ENCODE assay signal across 8 cellular contexts in genomic region chr12:49643961-49644619, GRCh38. TPM values are rescaled to one million over a fixed set of nuclear protein-coding genes. Genes with fewer than 3 reads are reported as not detected.
DNase-seq lines count a peak whose midpoint lies in the region; ATAC-seq and TF ChIP-seq lines count a peak whose summit lies in the region.

No MANE protein-coding gene starts in this region.

- no peaks in the 10 kb centered on the region for H3K9me3 Mint-ChIP-seq in IgD-negative memory B cell
- H3K9me3 Mint-ChIP-seq in natural killer cell treated with Interleukin-12 subunit alpha and Interleukin-12 subunit beta and Interleukin-15 and Interleukin-18, amount 100 ng/mL, for 72 hours, result no peaks in the 10 kb centered on the region

- peak overlapping the region in 10 of 11 experiments; percentile 10 to 66 (median 48); a peak in 16 of 22 replicates for H3K9ac ChIP-seq in BLaER1 treated with 17β-estradiol and CSF1 and Interleukin-3, amounts not matched to agents 10 nM and 100 nM

- no peak for TF ChIP-seq CTCF in dorsolateral prefrontal cortex (IDR thresholded peaks at IDR 0.05 in 54 of 56, conservative IDR thresholded peaks at IDR 0.05 in 2 of 56; ENCODE audit: low read depth in 1 of 56, partially characterized antibody in 56 of 56)
- no peak for TF ChIP-seq CTCF in Peyer's patch (IDR thresholded peaks at IDR 0.05)

- no peak overlapping the region for H3K4me3 Mint-ChIP-seq in IgD-negative memory B cell
- H3K4me3 Mint-ChIP-seq in natural killer cell treated with Interleukin-12 subunit alpha and Interleukin-12 subunit beta and Interleukin-15 and Interleukin-18, amount 100 ng/mL, for 72 hours, result no peak overlapping the region

- peak overlapping the region; percentile 4 to 80 (median 62); a peak in 17 of 22 replicates for H3K4me2 ChIP-seq in BLaER1 treated with 17β-estradiol and CSF1 and Interleukin-3, amounts not matched to agents 10 nM and 100 nM

- H3K4me3 ChIP-seq in BLaER1 treated with 17β-estradiol and CSF1 and Interleukin-3, amounts not matched to agents 10 nM and 100 nM, result no peak overlapping the region
- H3K4me3 ChIP-seq in dorsolateral prefrontal cortex (no peak overlapping the region), HAP-1 (no peak overlapping the region), Peyer's patch (no peak overlapping the region)

- peak overlapping the region in 8 of 11 experiments; percentile 10 to 62 (median 34); a peak in 11 of 22 replicates for H3K27ac ChIP-seq in BLaER1 treated with 17β-estradiol and CSF1 and Interleukin-3, amounts not matched to agents 10 nM and 100 nM
- H3K27ac ChIP-seq in dorsolateral prefrontal cortex (peak overlapping the region in 46 of 59 donors; percentile 6 to 84 (median 57)), Peyer's patch (peak overlapping the region in 1 of 4 donors; percentile 27)

- H3K27ac Mint-ChIP-seq in IgD-negative memory B cell, result peak overlapping the region in 2 of 3 donors; percentile 2 to 81
- H3K27ac Mint-ChIP-seq in natural killer cell treated with Interleukin-12 subunit alpha and Interleukin-12 subunit beta and Interleukin-15 and Interleukin-18, amount 100 ng/mL, for 72 hours, result peak overlapping the region; percentile 53 to 87

- H3K9me3 ChIP-seq in BLaER1 treated with 17β-estradiol and CSF1 and Interleukin-3, amounts not matched to agents 10 nM and 100 nM (replicated peaks in 1 of 11), result no peaks in the 10 kb centered on the region
- H3K9me3 ChIP-seq in HAP-1 (no peaks in the 10 kb centered on the region), Peyer's patch (no peaks in the 10 kb centered on the region)

- no peak for TF ChIP-seq POLR2A in Peyer's patch (IDR thresholded peaks at IDR 0.05)

- no peak for ATAC-seq in natural killer cell treated with Interleukin-12 subunit alpha and Interleukin-12 subunit beta and Interleukin-15 and Interleukin-18, amount 100 ng/mL, for 72 hours

- intact Hi-C loops in dorsolateral prefrontal cortex (cut with DNase I), result loop anchor here (1.0 to 2.0 kb wide), 2 partner anchors 29 to 63 kb away; partner anchors contain the start of gene FMNL3 (in 2 of the 2)

- peaks cover 0 to 26% (median 0%) of the 10 kb centered on the region in 11 experiments; a peak in 5 of 22 replicates for H4K20me1 ChIP-seq in BLaER1 treated with 17β-estradiol and CSF1 and Interleukin-3, amounts not matched to agents 10 nM and 100 nM

- H3K36me3 ChIP-seq in BLaER1 treated with 17β-estradiol and CSF1 and Interleukin-3, amounts not matched to agents 10 nM and 100 nM, result peaks cover 27 to 71% (median 62%) of the 10 kb centered on the region in 11 experiments; a peak in 21 of 22 replicates
- peaks cover 13% of the 10 kb centered on the region for H3K36me3 ChIP-seq in HAP-1 (replicated peaks)
- H3K36me3 ChIP-seq in Peyer's patch, result peaks cover 0 to 12% (median 0%) of the 10 kb centered on the region in 3 donors

- H3K27me3 ChIP-seq in BLaER1 treated with 17β-estradiol and CSF1 and Interleukin-3, amounts not matched to agents 10 nM and 100 nM, result no peaks in the 10 kb centered on the region
- H3K27me3 ChIP-seq in dorsolateral prefrontal cortex, result no peaks in the 10 kb centered on the region
- no peaks in the 10 kb centered on the region for H3K27me3 ChIP-seq in HAP-1 (ENCODE audit: low read depth)
- H3K27me3 ChIP-seq in Peyer's patch, result no peaks in the 10 kb centered on the region

- no peaks in the 10 kb centered on the region for H3K27me3 Mint-ChIP-seq in IgD-negative memory B cell
- no peaks in the 10 kb centered on the region for H3K27me3 Mint-ChIP-seq in natural killer cell treated with Interleukin-12 subunit alpha and Interleukin-12 subunit beta and Interleukin-15 and Interleukin-18, amount 100 ng/mL, for 72 hours

- H3K4me1 ChIP-seq in BLaER1 treated with 17β-estradiol and CSF1 and Interleukin-3, amounts not matched to agents 10 nM and 100 nM, result peaks cover 39 to 54% (median 51%) of the 10 kb centered on the region in 10 experiments
- no peaks in the 10 kb centered on the region for H3K4me1 ChIP-seq in HAP-1
- peaks cover 0 to 13% (median 3%) of the 10 kb centered on the region in 4 donors for H3K4me1 ChIP-seq in Peyer's patch

- peaks cover 2% of the 10 kb centered on the region for H3K36me3 Mint-ChIP-seq in IgD-negative memory B cell
- H3K36me3 Mint-ChIP-seq in natural killer cell treated with Interleukin-12 subunit alpha and Interleukin-12 subunit beta and Interleukin-15 and Interleukin-18, amount 100 ng/mL, for 72 hours, result no peaks in the 10 kb centered on the region

- peaks cover 11 to 17% (median 15%) of the 10 kb centered on the region in 3 donors for H3K4me1 Mint-ChIP-seq in IgD-negative memory B cell
- H3K4me1 Mint-ChIP-seq in natural killer cell treated with Interleukin-12 subunit alpha and Interleukin-12 subunit beta and Interleukin-15 and Interleukin-18, amount 100 ng/mL, for 72 hours (ENCODE audit: low read depth in 2 of 2), result peaks cover 21 to 31% of the 10 kb centered on the region in 2 donors

- DNase-seq in dorsolateral prefrontal cortex (no peak), HAP-1 (ENCODE audit: low spot score in 2 of 2) (no peak), Peyer's patch (no peak), foreskin melanocyte (no peak), UCSD-AML1 (lab: John Stamatoyannopoulos, UW; ENCODE audit: unreplicated experiment) (no peak)
- DNase-seq in natural killer cell treated with Interleukin-12 subunit alpha and Interleukin-12 subunit beta and Interleukin-15 and Interleukin-18, amount 100 ng/mL, for 72 hours (ENCODE audit: low spot score), result peak; percentile 55

- in situ Hi-C loops in HAP-1 (cut with MboI; ENCODE audit: low sequenced_read_pairs), result loop anchor here (5.0 kb wide), 1 partner anchor 63 kb away; the partner anchor contains the start of gene FMNL3

RNA-seq across cellular contexts. Expression of gene PRPF40B, which starts 20.7 kb away (rescaled TPM):
- polyA plus RNA-seq in IgD-negative memory B cell, result 5.7 TPM
- 10 to 100 TPM; 31.6 to 78.4 (median 47.7) TPM for total RNA-seq in dorsolateral prefrontal cortex
- 10 to 100 TPM in 1 of 2 donors, 1 to 10 TPM in 1; 6.2 to 12.4 TPM for total RNA-seq in natural killer cell treated with Interleukin-12 subunit alpha and Interleukin-12 subunit beta and Interleukin-15 and Interleukin-18, amount 100 ng/mL, for 72 hours
- total RNA-seq in Peyer's patch, result 10 to 100 TPM in 3 of 4 donors, 1 to 10 TPM in 1; 3.7 to 18.2 (median 15.5) TPM

RNA-seq across cellular contexts. Expression of gene FAM186B, which starts 38.7 kb away (rescaled TPM):
- 0.16 TPM for polyA plus RNA-seq in IgD-negative memory B cell
- 1 to 10 TPM in 1 of 120 experiments, under 1 TPM in 65, not detected in 54; 0.14 to 1.2 (median 0.31) TPM for total RNA-seq in dorsolateral prefrontal cortex
- total RNA-seq in natural killer cell treated with Interleukin-12 subunit alpha and Interleukin-12 subunit beta and Interleukin-15 and Interleukin-18, amount 100 ng/mL, for 72 hours, result 1 to 10 TPM; 2.0 to 2.3 TPM
- 1 to 10 TPM in 1 of 4 donors, under 1 TPM in 1, not detected in 2; 0.35 to 1.0 TPM for total RNA-seq in Peyer's patch
